In genomic region chr2:232230557-232230956, GRCh38 we compare ENCODE assay signal across 8 cellular contexts.
DNase-seq lines count a peak whose midpoint lies in the region; ATAC-seq, FAIRE-seq and TF ChIP-seq lines count a peak whose summit lies in the region.

No MANE protein-coding gene starts in this region.

- no peak overlapping the region for H3K4me3 Mint-ChIP-seq in activated T-helper 17 cell treated with anti-CD3 and anti-CD28 coated beads, Interleukin-2, amount 50 U/mL, for 72 hours
- no peak overlapping the region for H3K4me3 Mint-ChIP-seq in mesothelial cell of epicardium

- H3K9ac ChIP-seq in HepG2 (ENCODE audit: insufficient read depth, low read depth, low read length), result no peak overlapping the region
- H3K9ac ChIP-seq in smooth muscle cell (ENCODE audit: low read depth), result no peak overlapping the region

- no peaks in the 10 kb centered on the region for H3F3A ChIP-seq in DOHH2 (ENCODE audit: control insufficient read depth, insufficient read depth)
- H3F3A ChIP-seq in smooth muscle cell (ENCODE audit: low read depth), result peaks cover 5% of the 10 kb centered on the region

- no peaks in the 10 kb centered on the region for H3K9me3 Mint-ChIP-seq in activated T-helper 17 cell treated with anti-CD3 and anti-CD28 coated beads, Interleukin-2, amount 50 U/mL, for 72 hours
- H3K9me3 Mint-ChIP-seq in mesothelial cell of epicardium, result no peaks in the 10 kb centered on the region

- FAIRE-seq in HepG2 (lab: Jason Lieb, UNC), result peak; percentile 87

- H3K79me2 ChIP-seq in DOHH2 (ENCODE audit: control insufficient read depth, low read length) (no peaks in the 10 kb centered on the region), HepG2 (ENCODE audit: insufficient read depth, low read length) (no peaks in the 10 kb centered on the region), smooth muscle cell (ENCODE audit: low read depth) (no peaks in the 10 kb centered on the region)

- no peaks in the 10 kb centered on the region for H3K27me3 Mint-ChIP-seq in activated T-helper 17 cell treated with anti-CD3 and anti-CD28 coated beads, Interleukin-2, amount 50 U/mL, for 72 hours
- no peaks in the 10 kb centered on the region for H3K27me3 Mint-ChIP-seq in mesothelial cell of epicardium (ENCODE audit: low read depth)

- H3K27ac Mint-ChIP-seq in activated T-helper 17 cell treated with anti-CD3 and anti-CD28 coated beads, Interleukin-2, amount 50 U/mL, for 72 hours, result no peak overlapping the region
- H3K27ac Mint-ChIP-seq in mesothelial cell of epicardium, result no peak overlapping the region

- H3K4me1 Mint-ChIP-seq in activated T-helper 17 cell treated with anti-CD3 and anti-CD28 coated beads, Interleukin-2, amount 50 U/mL, for 72 hours, result peaks cover 18% of the 10 kb centered on the region
- H3K4me1 Mint-ChIP-seq in mesothelial cell of epicardium, result peaks cover 13% of the 10 kb centered on the region

- no peak overlapping the region for H2AFZ ChIP-seq in HepG2 (ENCODE audit: low read length)
- H2AFZ ChIP-seq in smooth muscle cell (ENCODE audit: low read depth), result no peak overlapping the region

- H4K20me1 ChIP-seq in DOHH2 (ENCODE audit: control insufficient read depth, insufficient read depth, low read depth, low read length) (no peaks in the 10 kb centered on the region), HepG2 (ENCODE audit: insufficient read depth, low read length) (no peaks in the 10 kb centered on the region), smooth muscle cell (ENCODE audit: low read depth) (peaks cover 13% of the 10 kb centered on the region)

- CTCF ChIA-PET in HepG2 (lab: Yijun Ruan, JAX; ENCODE audit: low intra/inter-chr PET ratio, low total read pairs), result interaction anchor here (0.7 to 1.5 kb wide), 2 partner anchors 113 to 305 kb away, joined by 3 read pairs; no protein-coding TSS in a partner anchor

- peak; percentile 53 for ATAC-seq in activated T-helper 17 cell treated with anti-CD3 and anti-CD28 coated beads, Interleukin-2, amount 50 U/mL, for 72 hours (replicated peaks)
- ATAC-seq in HepG2, result peak; percentile 86

- H3K36me3 ChIP-seq in DOHH2 (ENCODE audit: control insufficient read depth, low read length), result no peaks in the 10 kb centered on the region
- no peaks in the 10 kb centered on the region for H3K36me3 ChIP-seq in HepG2 (replicated peaks in 1 of 2; ENCODE audit: control insufficient read depth in 1 of 2, insufficient read depth in 2 of 2, low read length in 2 of 2)
- no peaks in the 10 kb centered on the region for H3K36me3 ChIP-seq in smooth muscle cell (ENCODE audit: low read depth)

- 85% methylated on average over 3 of the region's 3 CpGs for WGBS in HepG2 (ENCODE audit: low lambda C conversion rate)
- 80% methylated on average over 3 of the region's 3 CpGs for WGBS in smooth muscle cell (ENCODE audit: low lambda C conversion rate)

- H3K4me3 ChIP-seq in DOHH2 (ENCODE audit: low read length), result no peak overlapping the region
- no peak overlapping the region for H3K4me3 ChIP-seq in HepG2 (replicated peaks in 1 of 3; ENCODE audit: insufficient read depth in 1 of 3, low read depth in 2 of 3, low read length in 3 of 3)
- no peak overlapping the region for H3K4me3 ChIP-seq in smooth muscle cell

- DNase-seq in HT1080 (ENCODE audit: low read depth) (peak; percentile 13), HepG2 (ENCODE audit: low spot score) (peak; percentile 39), NCI-H146 (lab: John Stamatoyannopoulos, UW) (no peak), mesothelial cell of epicardium (ENCODE audit: low spot score in 2 of 2, unreplicated experiment in 2 of 2) (no peak), smooth muscle cell (lab: John Stamatoyannopoulos, UW; ENCODE audit: unreplicated experiment) (no peak), ureter (ENCODE audit: low spot score) (no peak)

- peak; percentile 41; the same call in 1 of the 2 replicates for TF ChIP-seq RAD21 in HepG2 (CRISPR knock-in tag; IDR thresholded peaks at IDR 0.05)

- TF ChIP-seq CTCF in DOHH2 (IDR thresholded peaks at IDR 0.05; ENCODE audit: low read depth, low read length, poor library complexity, severe bottlenecking) (peak; percentile 63), HepG2 (CRISPR knock-in tag; IDR thresholded peaks at IDR 0.05) (peak; percentile 62), mesothelial cell of epicardium (IDR thresholded peaks at IDR 0.05; ENCODE audit: unreplicated experiment) (no peak), smooth muscle cell (IDR thresholded peaks at IDR 0.05; ENCODE audit: borderline replicate concordance, insufficient read depth, poor library complexity, severe bottlenecking) (no peak)

- BruUV-seq in HepG2 (replicated peaks; lab: Mats Ljungman, UMichigan), result no TSS peak

- in situ Hi-C loops in HepG2 (cut with HindIII; ENCODE audit: extremely low pct_ligation_motif_present, low pct_unique_long_range_greater_than_20kb), result no loop called here

- no peaks in the 10 kb centered on the region for H3K36me3 Mint-ChIP-seq in activated T-helper 17 cell treated with anti-CD3 and anti-CD28 coated beads, Interleukin-2, amount 50 U/mL, for 72 hours (ENCODE audit: low read depth)
- H3K36me3 Mint-ChIP-seq in mesothelial cell of epicardium, result no peaks in the 10 kb centered on the region

- no peaks in the 10 kb centered on the region for H3K4me1 ChIP-seq in DOHH2 (ENCODE audit: control insufficient read depth, low read length)
- no peaks in the 10 kb centered on the region for H3K4me1 ChIP-seq in HepG2 (ENCODE audit: insufficient read depth, low read length)
- H3K4me1 ChIP-seq in smooth muscle cell (ENCODE audit: low read depth), result peaks cover 13% of the 10 kb centered on the region

- H3K27ac ChIP-seq in DOHH2 (ENCODE audit: low read depth, low read length), result no peak overlapping the region
- no peak overlapping the region for H3K27ac ChIP-seq in HepG2 (ENCODE audit: extremely low read length, insufficient read depth, low read length)
- no peak overlapping the region for H3K27ac ChIP-seq in smooth muscle cell (ENCODE audit: low read depth)

- H3K4me2 ChIP-seq in DOHH2 (ENCODE audit: low read length), result no peak overlapping the region
- no peak overlapping the region for H3K4me2 ChIP-seq in HepG2 (ENCODE audit: low read depth, low read length)
- no peak overlapping the region for H3K4me2 ChIP-seq in smooth muscle cell

- no peaks in the 10 kb centered on the region for H3K27me3 ChIP-seq in DOHH2 (ENCODE audit: control insufficient read depth, low read length)
- no peaks in the 10 kb centered on the region for H3K27me3 ChIP-seq in HepG2 (ENCODE audit: control insufficient read depth in 1 of 2, insufficient read depth in 2 of 2, low read length in 2 of 2)
- no peaks in the 10 kb centered on the region for H3K27me3 ChIP-seq in smooth muscle cell (ENCODE audit: low read depth)

- POLR2A ChIA-PET in HepG2 (lab: Yijun Ruan, JAX), result no interaction called here

- TF ChIP-seq EP300 in HepG2 (IDR thresholded peaks at IDR 0.05; ENCODE audit: low read depth in 2 of 2, low read length in 2 of 2) (no peak), HepG2 (CRISPR knock-in tag; IDR thresholded peaks at IDR 0.05; ENCODE audit: borderline replicate concordance) (no peak)

- no peaks in the 10 kb centered on the region for H3K9me3 ChIP-seq in DOHH2 (ENCODE audit: control insufficient read depth, insufficient read depth, low read length)
- H3K9me3 ChIP-seq in HepG2 (ENCODE audit: low read length), result no peaks in the 10 kb centered on the region
- no peaks in the 10 kb centered on the region for H3K9me3 ChIP-seq in smooth muscle cell (replicated peaks; ENCODE audit: low read depth)

- H3K9me2 ChIP-seq in DOHH2 (replicated peaks; ENCODE audit: control insufficient read depth, low read length), result no peaks in the 10 kb centered on the region

- intact Hi-C loops in HepG2 (cut with micrococcal nuclease; ENCODE audit: unreplicated experiment), result loop anchor here (1.0 kb wide), 2 partner anchors 305 to 324 kb away; no protein-coding TSS in a partner anchor

- TF ChIP-seq POLR2A in HepG2 (IDR thresholded peaks at IDR 0.05; ENCODE audit: insufficient read depth in 1 of 2, low read depth in 2 of 2, low read length in 2 of 2), result no peak

TF ChIP-seq in HepG2, 621 proteins besides CTCF, POLR2A, EP300 and RAD21 (continues in another document):
- TF ChIP-seq HOMEZ (CRISPR knock-in tag; IDR thresholded peaks at IDR 0.05; ENCODE audit: low read depth), result no peak
- peak; percentile 60 for TF ChIP-seq STAG1 (CRISPR knock-in tag; IDR thresholded peaks at IDR 0.05)
- TF ChIP-seq ZNF275 (CRISPR knock-in tag; IDR thresholded peaks at IDR 0.05; ENCODE audit: borderline replicate concordance), result no peak
- TF ChIP-seq ZNF776 (CRISPR knock-in tag; IDR thresholded peaks at IDR 0.05), result no peak
- peak; percentile 52; the same call in 1 of the 2 replicates for TF ChIP-seq SMC3 (IDR thresholded peaks at IDR 0.05; ENCODE audit: low read length)
- no peak for TF ChIP-seq MXD1 (CRISPR knock-in tag; IDR thresholded peaks at IDR 0.05)

Comparison
In these comparisons a context has a peak if more than half of its experiments do, and no peak if none do; other contexts are left out.
1. CTCF ChIP-seq: peak in DOHH2 (single experiment) and HepG2 (single experiment); none in mesothelial cell of epicardium (single experiment) and smooth muscle cell (single experiment).
2. DNase-seq: peak in HT1080 (single experiment) and HepG2 (single experiment); none in NCI-H146 (single experiment), mesothelial cell of epicardium (0 of 2), smooth muscle cell (single experiment) and ureter (single experiment).